In genomic region chr9:18018661-18019060, GRCh38 we compare ENCODE assay signal across 18 cellular contexts.
DNase-seq lines count a peak whose midpoint lies in the region; ATAC-seq, FAIRE-seq and TF ChIP-seq lines count a peak whose summit lies in the region.
"Had no signal": no experiment of that assay in that cellular context is flagged by ENCODE, and none has a peak within 500 bp of the region (broad histone marks: within the 10 kb centered on the region; RNA-seq: fewer than 3 reads in every experiment).

No MANE protein-coding gene starts in this region.

- ATAC-seq in left lobe of liver, result peak; percentile 83
- ATAC-seq in activated CD4-positive, CD25-positive, alpha-beta regulatory T cell treated with anti-CD3 and anti-CD28 coated beads, Interleukin-2, amount 50 U/mL, for 24 hours, result no peak
- ATAC-seq: CD8-positive, alpha-beta T cell had no signal

- no peak overlapping the region for H3K9ac ChIP-seq in endodermal cell (ENCODE audit: extremely low read depth, low read length, poor library complexity, severe bottlenecking)
- H3K9ac ChIP-seq: GM23248 had no signal

- H3K4me1 Mint-ChIP-seq in endodermal cell, result peaks cover 12% of the 10 kb centered on the region
- H3K4me1 Mint-ChIP-seq: CD4-positive, CD25-positive, alpha-beta regulatory T cell had no signal

- H3K4me3 ChIP-seq in endodermal cell (ENCODE audit: low read length) (peak overlapping the region; percentile 51), small intestine (ENCODE audit: low read depth in 1 of 2, low read length in 2 of 2) (no peak overlapping the region)
- H3K4me3 ChIP-seq: GM23248 had no signal

- H3K36me3 ChIP-seq in endodermal cell (ENCODE audit: control insufficient read depth, insufficient read depth, low read length), result no peaks in the 10 kb centered on the region
- H3K36me3 ChIP-seq in small intestine (ENCODE audit: control insufficient read depth in 2 of 2, insufficient read depth in 2 of 2, low read length in 2 of 2), result no peaks in the 10 kb centered on the region

- WGBS in endodermal cell (ENCODE audit: insufficient coverage in 1 of 2, insufficient read length in 1 of 2), 2 experiments, result 93 to 95% methylated on average over 2 of the region's 2 CpGs
- WGBS in small intestine, 3 donors, result 16 to 54% (median 33%) methylated on average over 2 of the region's 2 CpGs

- H3K9me3 ChIP-seq in endodermal cell (ENCODE audit: control insufficient read depth, low read length) (peaks cover 14% of the 10 kb centered on the region), small intestine (ENCODE audit: control insufficient read depth, low read depth) (no peaks in the 10 kb centered on the region)
- H3K9me3 ChIP-seq: Caco-2 had no signal

- no peak for TF ChIP-seq CTCF in endodermal cell (conservative IDR thresholded peaks at IDR 0.05)

- H3K4me3 Mint-ChIP-seq in endodermal cell, result no peak overlapping the region
- H3K4me3 Mint-ChIP-seq: CD4-positive, CD25-positive, alpha-beta regulatory T cell; CD8-positive, alpha-beta T cell had no signal

- FAIRE-seq in small intestine (lab: Jason Lieb, UNC), result no peak
- FAIRE-seq: G401.6, GM12892, H1 had no signal

- H3K27ac ChIP-seq in endodermal cell (ENCODE audit: low read depth, low read length) (no peak overlapping the region), small intestine (ENCODE audit: low read depth in 1 of 2, low read length in 1 of 2) (no peak overlapping the region)
- H3K27ac ChIP-seq: C4-2B, GM23248 had no signal

- H3K27ac Mint-ChIP-seq in endodermal cell, result no peak overlapping the region
- H3K27ac Mint-ChIP-seq: CD4-positive, CD25-positive, alpha-beta regulatory T cell; CD8-positive, alpha-beta T cell had no signal

- no peaks in the 10 kb centered on the region for H3K36me3 Mint-ChIP-seq in endodermal cell (ENCODE audit: low read depth)
- H3K36me3 Mint-ChIP-seq: CD4-positive, CD25-positive, alpha-beta regulatory T cell; CD8-positive, alpha-beta T cell had no signal

- H3K4me1 ChIP-seq in endodermal cell (ENCODE audit: control insufficient read depth, insufficient read depth, low read length) (peaks cover 4% of the 10 kb centered on the region), small intestine (ENCODE audit: control insufficient read depth in 2 of 2, insufficient read depth in 1 of 2, low read depth in 1 of 2, low read length in 1 of 2) (no peaks in the 10 kb centered on the region)

- peaks cover 78% of the 10 kb centered on the region for H3K27me3 Mint-ChIP-seq in endodermal cell (ENCODE audit: insufficient read depth)
- H3K27me3 Mint-ChIP-seq: CD4-positive, CD25-positive, alpha-beta regulatory T cell had no signal

- DNase-seq in endodermal cell, result no peak
- DNase-seq in left lobe of liver (ENCODE audit: low spot score), result no peak
- peak; percentile 34 for DNase-seq in small intestine
- DNase-seq in NK-92 (lab: John Stamatoyannopoulos, UW; ENCODE audit: unreplicated experiment), result no peak
- DNase-seq in C1 segment of cervical spinal cord (lab: John Stamatoyannopoulos, UW), result no peak
- DNase-seq: Caco-2; CD4-positive, CD25-positive, alpha-beta regulatory T cell; CD8-positive, alpha-beta T cell; DMS153; DND-41; GM23248; H7; HCEC 1CT had no signal

- H3K9me3 Mint-ChIP-seq in endodermal cell, result peaks cover 11% of the 10 kb centered on the region

- H3K27me3 ChIP-seq in endodermal cell (ENCODE audit: control insufficient read depth, insufficient read depth, low read length, poor library complexity, severe bottlenecking) (peaks cover 34% of the 10 kb centered on the region), small intestine (ENCODE audit: control insufficient read depth in 2 of 2, insufficient read depth in 2 of 2, low read length in 2 of 2) (no peaks in the 10 kb centered on the region)
